Comparison of ENCODE assay signal across 21 cellular contexts in genomic region chr1:37809942-37810341, GRCh38. TPM values are rescaled to one million over a fixed set of nuclear protein-coding genes. Genes with fewer than 3 reads are reported as not detected.
A peak's percentile ranks its signal among the peaks of the same experiment; 100 is the strongest.
DNase-seq lines count a peak whose midpoint lies in the region; ATAC-seq and TF ChIP-seq lines count a peak whose summit lies in the region.
"Had no signal": no experiment of that assay in that cellular context is flagged by ENCODE, and none has a peak within 500 bp of the region (broad histone marks: within the 10 kb centered on the region; RNA-seq: fewer than 3 reads in every experiment).

No MANE protein-coding gene starts in this region.

- no peak for TF ChIP-seq EP300 in transverse colon (IDR thresholded peaks at IDR 0.05; ENCODE audit: low read depth)

- H3K36me3 ChIP-seq in ACC112 (ENCODE audit: insufficient read depth, low read length) (peaks cover 5% of the 10 kb centered on the region), Karpas-422 (ENCODE audit: insufficient read depth, low read length) (peaks cover 22% of the 10 kb centered on the region; the same call in 1 of the 2 replicates), transverse colon (peaks cover 0 to 17% (median 7%) of the 10 kb centered on the region in 4 donors)

- 52 to 88% methylated on average over 1 to 2 of the region's 2 CpGs for WGBS in transverse colon (ENCODE audit: low coverage in 1 of 2), 2 donors

- H3K9me3 ChIP-seq in Karpas-422 (ENCODE audit: low read length) (no peaks in the 10 kb centered on the region), transverse colon (no peaks in the 10 kb centered on the region)
- H3K9me3 ChIP-seq: upper lobe of right lung had no signal

- ATAC-seq in HG03342 (IDR thresholded peaks at IDR 0.05; ENCODE audit: unreplicated experiment) = no peak
- ATAC-seq: esophagus mucosa, left colon, upper lobe of right lung had no signal

- no peak overlapping the region for H2AFZ ChIP-seq in ACC112 (ENCODE audit: low read length, unreplicated experiment)
- no peak overlapping the region for H2AFZ ChIP-seq in Karpas-422 (ENCODE audit: low read length)

- in situ Hi-C loops in transverse colon (cut with MboI; ENCODE audit: low pct_ligation_motif_present in 1 of 4, low pct_unique_long_range_greater_than_20kb in 1 of 4, low sequenced_read_pairs in 3 of 4) = loop anchor here in 1 of 4 donors (5.0 kb wide), 1 partner anchor 52 kb away; no protein-coding TSS in a partner anchor

- H3K79me2 ChIP-seq in ACC112 (ENCODE audit: control insufficient read depth, insufficient read depth, low read length, unreplicated experiment) = peaks cover 28% of the 10 kb centered on the region
- H3K79me2 ChIP-seq in Karpas-422 (ENCODE audit: low read length) = peaks cover 63% of the 10 kb centered on the region

- peaks cover 67% of the 10 kb centered on the region for H3K36me3 Mint-ChIP-seq in dendritic cell treated with granulocyte-macrophage colony-stimulating factor and Interleukin-4, amounts not matched to agents 40 ng/mL and 50 ng/mL, for 4 days (ENCODE audit: low read depth)
- peaks cover 6% of the 10 kb centered on the region for H3K36me3 Mint-ChIP-seq in osteocyte (ENCODE audit: unreplicated experiment)

- H3K4me3 Mint-ChIP-seq in dendritic cell treated with granulocyte-macrophage colony-stimulating factor and Interleukin-4, amounts not matched to agents 40 ng/mL and 50 ng/mL, for 4 days = peak overlapping the region; percentile 20
- no peak overlapping the region for H3K4me3 Mint-ChIP-seq in osteocyte (ENCODE audit: unreplicated experiment)

- no peak overlapping the region for H3K9ac ChIP-seq in Karpas-422 (ENCODE audit: low read length)

- H3K27ac Mint-ChIP-seq in dendritic cell treated with granulocyte-macrophage colony-stimulating factor and Interleukin-4, amounts not matched to agents 40 ng/mL and 50 ng/mL, for 4 days = peak overlapping the region; percentile 94
- peak overlapping the region; percentile 56 for H3K27ac Mint-ChIP-seq in osteocyte (ENCODE audit: unreplicated experiment)

- H3K27me3 Mint-ChIP-seq in dendritic cell treated with granulocyte-macrophage colony-stimulating factor and Interleukin-4, amounts not matched to agents 40 ng/mL and 50 ng/mL, for 4 days = no peaks in the 10 kb centered on the region
- no peaks in the 10 kb centered on the region for H3K27me3 Mint-ChIP-seq in osteocyte (ENCODE audit: unreplicated experiment)

- H3K4me2 ChIP-seq in Karpas-422 (ENCODE audit: low read depth, low read length, poor library complexity, severe bottlenecking) = no peak overlapping the region

- H3K4me3 ChIP-seq in ACC112 (ENCODE audit: low read depth, low read length) = no peak overlapping the region; the same call in 1 of the 2 replicates
- no peak overlapping the region for H3K4me3 ChIP-seq in Karpas-422 (ENCODE audit: low read length)
- H3K4me3 ChIP-seq in transverse colon = no peak overlapping the region

- peaks cover 20% of the 10 kb centered on the region for H4K20me1 ChIP-seq in Karpas-422 (ENCODE audit: insufficient read depth, low read depth, low read length)

- DNase-seq in Karpas-422 (no peak), osteocyte (ENCODE audit: extremely low spot score, unreplicated experiment) (no peak), T-helper 2 cell (no peak), transverse colon (no peak), NCI-H2227 treated with DMSO at 0.1 percent for 48 hours (lab: John Stamatoyannopoulos, UW) (no peak)
- DNase-seq: activated CD4-positive, CD25-positive, alpha-beta regulatory T cell; cortex of kidney; hippocampal formation; left colon; MM.1S; NCI-H2081 treated with DMSO at 0.1 percent for 48 hours; NCI-H748 treated with DMSO at 0.1 percent for 48 hours; retina; stimulated activated CD4-positive, alpha-beta T cell treated with anti-CD3 and anti-CD28 coated beads, Interleukin-2, amount 100 ng/mL, for 24 hours; T-helper 1 cell; upper lobe of right lung had no signal

- no peaks in the 10 kb centered on the region for H3K9me2 ChIP-seq in Karpas-422 (replicated peaks; ENCODE audit: insufficient read depth, low read length)

- TF ChIP-seq POLR2A in transverse colon (IDR thresholded peaks at IDR 0.05) = no peak

- peaks cover 24% of the 10 kb centered on the region for H3K4me1 ChIP-seq in ACC112 (ENCODE audit: control insufficient read depth, insufficient read depth, low read length, unreplicated experiment)
- H3K4me1 ChIP-seq in Karpas-422 (ENCODE audit: low read length) = peaks cover 43% of the 10 kb centered on the region
- H3K4me1 ChIP-seq in transverse colon = peaks cover 12 to 34% (median 20%) of the 10 kb centered on the region in 4 donors

- H3K4me1 Mint-ChIP-seq in dendritic cell treated with granulocyte-macrophage colony-stimulating factor and Interleukin-4, amounts not matched to agents 40 ng/mL and 50 ng/mL, for 4 days (ENCODE audit: low read depth) = peaks cover 61% of the 10 kb centered on the region
- H3K4me1 Mint-ChIP-seq in osteocyte (ENCODE audit: unreplicated experiment) = peaks cover 32% of the 10 kb centered on the region

- intact Hi-C loops in dendritic cell treated with granulocyte-macrophage colony-stimulating factor and Interleukin-4, amounts not matched to agents 40 ng/mL and 50 ng/mL, for 4 days (cut with micrococcal nuclease) = loop anchor here (2.0 to 10.0 kb wide), 4 partner anchors 49 to 213 kb away; partner anchors contain the start of genes CDCA8, GNL2, MTF1 and SF3A3
- intact Hi-C loops in transverse colon (cut with DNase I; ENCODE audit: low total_unique reads) = loop anchor here (5.0 kb wide), 1 partner anchor 298 kb away; the partner anchor contains the start of gene MEAF6

- no peaks in the 10 kb centered on the region for H3K27me3 ChIP-seq in ACC112 (ENCODE audit: insufficient read depth, low read length)
- H3K27me3 ChIP-seq in Karpas-422 (ENCODE audit: low read length) = no peaks in the 10 kb centered on the region
- no peaks in the 10 kb centered on the region for H3K27me3 ChIP-seq in transverse colon
- H3K27me3 ChIP-seq: upper lobe of right lung had no signal

- H3K27ac ChIP-seq in ACC112 (ENCODE audit: low read depth, low read length) (peak overlapping the region; percentile 59), Karpas-422 (ENCODE audit: low read length) (peak overlapping the region; percentile 41; the same call in 1 of the 2 replicates), transverse colon (peak overlapping the region in 1 of 4 donors; percentile 97)

- no peaks in the 10 kb centered on the region for H3K9me3 Mint-ChIP-seq in dendritic cell treated with granulocyte-macrophage colony-stimulating factor and Interleukin-4, amounts not matched to agents 40 ng/mL and 50 ng/mL, for 4 days
- no peaks in the 10 kb centered on the region for H3K9me3 Mint-ChIP-seq in osteocyte (ENCODE audit: unreplicated experiment)

- TF ChIP-seq CTCF in osteocyte (IDR thresholded peaks at IDR 0.05) (no peak), transverse colon (IDR thresholded peaks at IDR 0.05) (no peak)

RNA-seq across cellular contexts. Expression of gene YRDC, which starts 1.9 kb away (rescaled TPM):
- total RNA-seq in Karpas-422 (2014; rRNA removed; shearing (Covaris generic); ENCODE audit: low replicate concordance) = 17.6 and 21.8 TPM in 2 replicates
- total RNA-seq in osteocyte = 12.7 and 14.3 TPM in 2 replicates
- 10 to 100 TPM in 3 of 4 donors, 1 to 10 TPM in 1; 3.4 to 17.2 (median 11.6) TPM for total RNA-seq in transverse colon

RNA-seq across cellular contexts. Expression of gene C1orf122, which starts 2.4 kb away (rescaled TPM):
- 26.2 and 56.2 TPM in 2 replicates for total RNA-seq in Karpas-422 (2014; rRNA removed; shearing (Covaris generic); ENCODE audit: low replicate concordance)
- 55.0 and 57.0 TPM in 2 replicates for total RNA-seq in osteocyte
- 10 to 100 TPM; 48.9 to 71.6 (median 55.2) TPM for total RNA-seq in transverse colon

RNA-seq across cellular contexts. Expression of gene MANEAL, which starts 16.3 kb away (rescaled TPM):
- 27.8 and 31.6 TPM in 2 replicates for total RNA-seq in Karpas-422 (2014; rRNA removed; shearing (Covaris generic); ENCODE audit: low replicate concordance)
- 5.2 TPM in 2 replicates for total RNA-seq in osteocyte
- total RNA-seq in transverse colon = 1 to 10 TPM; 1.1 to 9.6 (median 5.7) TPM

RNA-seq across cellular contexts. Expression of gene EPHA10, which starts 45.0 kb away (rescaled TPM):
- not detected in 2 replicates for total RNA-seq in Karpas-422 (2014; rRNA removed; shearing (Covaris generic); ENCODE audit: low replicate concordance)
- total RNA-seq in osteocyte (not detected in 2 replicates), transverse colon (10 to 100 TPM; 54.5 to 94.3 (median 77.6) TPM)
- total RNA-seq: RPMI7951 had no signal

RNA-seq across cellular contexts. Expression of gene MTF1, which starts 49.5 kb away (rescaled TPM):
- total RNA-seq in Karpas-422 (2014; rRNA removed; shearing (Covaris generic); ENCODE audit: low replicate concordance) = 2.3 and 5.1 TPM in 2 replicates
- total RNA-seq in osteocyte (14.3 and 16.9 TPM in 2 replicates), transverse colon (10 to 100 TPM in 2 of 4 donors, 1 to 10 TPM in 2; 2.2 to 20.2 (median 9.3) TPM)
